28 cellular contexts compared by ENCODE assay signal in genomic region chr7:88638583-88638982, GRCh38.
"Had no signal": no experiment of that assay in that cellular context is flagged by ENCODE, and none has a peak within 500 bp of the region (broad histone marks: within the 10 kb centered on the region; RNA-seq: fewer than 3 reads in every experiment).

No MANE protein-coding gene starts in this region.

- H3K4me1 ChIP-seq: ascending aorta, body of pancreas, breast epithelium, Peyer's patch, SJSA1 had no signal

- H3K27ac ChIP-seq: ascending aorta, body of pancreas, breast epithelium, KMS-11, Peyer's patch, SJSA1 had no signal

- H3K9ac ChIP-seq: KMS-11, SK-N-SH had no signal

- H3K27me3 ChIP-seq: ascending aorta, body of pancreas, breast epithelium, Peyer's patch, SJSA1 had no signal

- ATAC-seq: activated CD8-positive, alpha-beta T cell treated with anti-CD3 and anti-CD28 coated beads, Interleukin-2, amount 10 ng/mL, durations not matched to agents 7 days and 5 days; body of pancreas; PC-3 had no signal

- DNase-seq: activated CD4-positive, alpha-beta T cell treated with anti-CD3 and anti-CD28 coated beads, Interleukin-2, amount 10 ng/mL, durations not matched to agents 24 days and 14 days; activated CD4-positive, alpha-beta T cell treated with anti-CD3 and anti-CD28 coated beads, Interleukin-2, amount 50 U/mL, for 48 hours; activated CD8-positive, alpha-beta T cell treated with anti-CD3 and anti-CD28 coated beads, Interleukin-2, amount 10 ng/mL, durations not matched to agents 7 days and 5 days; activated gamma-delta T cell; activated naive CD4-positive, alpha-beta T cell treated with Interleukin-2 at 50 U/mL for 16 hours; activated naive CD8-positive, alpha-beta T cell treated with anti-CD3 and anti-CD28 coated beads, Interleukin-2, amount 10 ng/mL, durations not matched to agents 7 days and 5 days; activated T-cell treated with anti-CD3 and anti-CD28 coated beads, Interleukin-2, amount 50 U/mL, for 24 hours; amygdala; body of pancreas; NCI-H1105; NCI-H1436; NCI-H1694; NCI-H1930; NCI-H2081 treated with DMSO at 0.1 percent for 48 hours; NCI-H2171; NCI-H510A; NCI-H526 treated with DMSO at 0.1 percent for 48 hours; NCI-H774; NK-92 treated with Interleukin-12 subunit alpha and Interleukin-12 subunit beta, amount 100 ng/mL, for 24 hours; PC-3; Peyer's patch; RPMI8226; SHP77 treated with DMSO at 0.1 percent for 48 hours; SK-N-SH had no signal

- H3K9me3 ChIP-seq: ascending aorta, body of pancreas, breast epithelium, Peyer's patch, SJSA1, SK-N-SH had no signal

- H3K9me2 ChIP-seq: SK-N-SH had no signal

- H3K4me3 ChIP-seq: ascending aorta, body of pancreas, breast epithelium, Peyer's patch, SJSA1 had no signal

- H3K36me3 ChIP-seq: ascending aorta, Peyer's patch, SJSA1 had no signal

- H3K4me2 ChIP-seq: KMS-11, SK-N-SH had no signal
